ENCODE assay signal across 27 cellular contexts in the genomic region with DNA sequence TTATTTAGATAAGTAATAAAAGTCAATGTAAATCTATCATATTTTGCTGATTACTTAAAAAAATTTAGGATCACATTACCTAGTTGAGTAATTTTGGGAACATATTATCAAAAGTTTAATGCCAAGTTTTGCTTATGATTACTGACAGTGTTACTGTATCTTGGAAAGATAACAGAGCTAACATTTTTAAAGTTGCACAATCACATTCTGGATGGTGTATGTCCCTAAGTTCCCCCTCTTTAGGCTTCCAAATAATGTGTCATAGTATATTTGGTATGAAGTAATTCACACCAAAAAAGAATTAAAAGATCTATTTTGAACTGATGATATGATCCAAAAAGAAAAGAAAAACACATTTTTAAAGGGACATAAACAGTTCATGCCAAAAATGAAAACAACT.
DNase-seq lines count a peak whose midpoint lies in the region; ATAC-seq and TF ChIP-seq lines count a peak whose summit lies in the region.
"Had no signal": no experiment of that assay in that cellular context is flagged by ENCODE, and none has a peak within 500 bp of the region (broad histone marks: within the 10 kb centered on the region; RNA-seq: fewer than 3 reads in every experiment).

No MANE protein-coding gene starts in this region.

- H3K27me3 Mint-ChIP-seq in HFFc6 (ENCODE audit: insufficient read depth): peaks cover 2% of the 10 kb centered on the region
- H3K27me3 Mint-ChIP-seq: activated CD8-positive, alpha-beta T cell treated with anti-CD3 and anti-CD28 coated beads for 36 hours; activated naive CD8-positive, alpha-beta T cell; stimulated activated memory B cell treated with anti-CD40 and anti-IgM and Interleukin-4, amounts not matched to agents 10 μg/mL and 1 μg/mL and 100 μg/mL, for 72 hours had no signal

- DNase-seq in AG10803 (ENCODE audit: low read depth) (peak; percentile 51), HCEC 1CT (peak; percentile 22), cardiac fibroblast (ENCODE audit: low read depth in 2 of 2) (peak; percentile 23 to 73), right cardiac atrium (no peak), HFFc6 (no peak), NCI-H146 (lab: John Stamatoyannopoulos, UW) (no peak), NCI-H774 (lab: John Stamatoyannopoulos, UW) (no peak)
- DNase-seq in activated CD8-positive, alpha-beta memory T cell treated with anti-CD3 and anti-CD28 coated beads, Interleukin-2, amount 50 U/mL, for 48 hours: no peak
- DNase-seq: activated CD4-positive, CD25-positive, alpha-beta regulatory T cell treated with anti-CD3 and anti-CD28 coated beads, Interleukin-2, amount 50 U/mL, for 72 hours; activated CD8-positive, alpha-beta T cell treated with anti-CD3 and anti-CD28 coated beads for 36 hours; activated effector memory CD4-positive, alpha-beta T cell treated with Interleukin-2 at 50 U/mL for 16 hours; activated T-cell treated with anti-CD3 and anti-CD28 coated beads for 4 hours; dorsolateral prefrontal cortex; EL; MM.1S; NCI-H446 treated with DMSO at 0.1 percent for 48 hours; right lobe of liver; stimulated activated CD4-positive, alpha-beta T cell treated with anti-CD3 and anti-CD28 coated beads, Interleukin-4, amount 100 ng/mL, for 4 hours; upper lobe of left lung had no signal

- TF ChIP-seq CTCF in AG10803 (conservative IDR thresholded peaks at IDR 0.05; ENCODE audit: low read length) (no peak), cardiac fibroblast (IDR thresholded peaks at IDR 0.05; ENCODE audit: low read depth, low read length) (no peak), HFFc6 (IDR thresholded peaks at IDR 0.05) (no peak)

- H3K9me3 ChIP-seq in right cardiac atrium (ENCODE audit: control insufficient read depth, low read length): no peaks in the 10 kb centered on the region
- H3K9me3 ChIP-seq: right lobe of liver had no signal

- ATAC-seq in right cardiac atrium: peak; percentile 51 to 76
- ATAC-seq: activated CD8-positive, alpha-beta T cell treated with anti-CD3 and anti-CD28 coated beads for 36 hours; stimulated activated memory B cell treated with anti-CD40 and anti-IgM and Interleukin-4, amounts not matched to agents 10 μg/mL and 1 μg/mL and 100 μg/mL, for 72 hours had no signal

- H3K27me3 ChIP-seq in right cardiac atrium (ENCODE audit: control insufficient read depth, insufficient read depth): no peaks in the 10 kb centered on the region
- H3K27me3 ChIP-seq: dorsolateral prefrontal cortex, neural progenitor cell, right lobe of liver, upper lobe of left lung had no signal

- H3K4me3 Mint-ChIP-seq in HFFc6: no peak overlapping the region
- H3K4me3 Mint-ChIP-seq: activated CD8-positive, alpha-beta T cell treated with anti-CD3 and anti-CD28 coated beads for 36 hours; activated naive CD8-positive, alpha-beta T cell; CD14-positive monocyte; neural progenitor cell; stimulated activated memory B cell treated with anti-CD40 and anti-IgM and Interleukin-4, amounts not matched to agents 10 μg/mL and 1 μg/mL and 100 μg/mL, for 72 hours; T-helper 1 cell treated with Interleukin-12 subunit alpha and Interleukin-12 subunit beta and Interleukin-4 antibody, amounts not matched to agents 30 μg/mL and 1 μg/mL, for 36 hours had no signal

- peaks cover 12% of the 10 kb centered on the region for H3K9me3 Mint-ChIP-seq in HFFc6

- H3K36me3 Mint-ChIP-seq in HFFc6 (ENCODE audit: low read depth): peaks cover 36% of the 10 kb centered on the region

- H3K27ac ChIP-seq in right cardiac atrium (ENCODE audit: low read length): no peak overlapping the region
- H3K27ac ChIP-seq: dorsolateral prefrontal cortex, KMS-11, neural progenitor cell, right lobe of liver, RWPE1, SK-N-MC, upper lobe of left lung had no signal

- H3K4me3 ChIP-seq in AG10803 (ENCODE audit: low read length) (no peak overlapping the region), cardiac fibroblast (replicated peaks in 1 of 2; ENCODE audit: low read depth in 2 of 2, low read length in 2 of 2) (no peak overlapping the region), right cardiac atrium (ENCODE audit: low read length) (no peak overlapping the region)
- H3K4me3 ChIP-seq: dorsolateral prefrontal cortex, neural progenitor cell, right lobe of liver, SK-N-MC, upper lobe of left lung had no signal

- no peak overlapping the region for H3K27ac Mint-ChIP-seq in HFFc6
- H3K27ac Mint-ChIP-seq: activated CD8-positive, alpha-beta T cell treated with anti-CD3 and anti-CD28 coated beads for 36 hours; activated naive CD8-positive, alpha-beta T cell; CD14-positive monocyte; neural progenitor cell; stimulated activated memory B cell treated with anti-CD40 and anti-IgM and Interleukin-4, amounts not matched to agents 10 μg/mL and 1 μg/mL and 100 μg/mL, for 72 hours; T-helper 1 cell treated with Interleukin-12 subunit alpha and Interleukin-12 subunit beta and Interleukin-4 antibody, amounts not matched to agents 30 μg/mL and 1 μg/mL, for 36 hours had no signal

- H3K4me1 Mint-ChIP-seq in HFFc6 (ENCODE audit: low read depth): peaks cover 28% of the 10 kb centered on the region
- H3K4me1 Mint-ChIP-seq: neural progenitor cell; stimulated activated memory B cell treated with anti-CD40 and anti-IgM and Interleukin-4, amounts not matched to agents 10 μg/mL and 1 μg/mL and 100 μg/mL, for 72 hours had no signal

- intact Hi-C loops in right cardiac atrium (cut with DNase I): no loop called here

- H3K4me1 ChIP-seq in right cardiac atrium (ENCODE audit: control insufficient read depth, insufficient read depth, low read length): no peaks in the 10 kb centered on the region

Comparison
In these comparisons a context has a peak if more than half of its experiments do, and no peak if none do; other contexts are left out.
1. DNase-seq: peak in AG10803 (single experiment), HCEC 1CT (single experiment) and cardiac fibroblast (2 of 2); none in right cardiac atrium (0 of 3), HFFc6 (single experiment), activated CD8-positive, alpha-beta memory T cell treated with anti-CD3 and anti-CD28 coated beads, Interleukin-2, amount 50 U/mL, for 48 hours (single experiment), NCI-H146 (single experiment) and NCI-H774 (single experiment).